Comparison of ENCODE assay signal across 8 cellular contexts in the genomic region with DNA sequence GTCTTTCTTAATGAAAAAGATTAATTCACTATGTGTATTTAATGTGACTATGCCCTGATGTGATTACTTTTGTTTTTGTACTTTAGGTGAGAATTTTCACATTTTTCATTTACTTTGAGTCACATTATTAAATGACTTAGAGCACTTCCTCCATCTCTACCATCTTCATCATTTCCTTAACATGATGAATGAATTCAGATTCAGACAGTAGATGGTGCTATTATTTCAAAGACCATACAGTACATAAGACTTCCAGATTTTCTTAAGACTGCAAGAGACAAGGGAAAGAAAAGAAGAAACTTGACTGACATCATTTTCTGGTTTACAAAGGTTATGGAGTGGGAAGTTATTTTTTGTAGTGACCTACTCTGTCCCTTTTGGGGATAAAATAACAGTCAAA.
A peak's percentile ranks its signal among the peaks of the same experiment; 100 is the strongest.
DNase-seq lines count a peak whose midpoint lies in the region; TF ChIP-seq lines count a peak whose summit lies in the region.

No MANE protein-coding gene starts in this region.

- H3K27ac ChIP-seq in right atrium auricular region: no peak overlapping the region

- no peaks in the 10 kb centered on the region for H3K36me3 ChIP-seq in BE2C
- no peaks in the 10 kb centered on the region for H3K36me3 ChIP-seq in right atrium auricular region

- no peak overlapping the region for H3K4me3 Mint-ChIP-seq in activated naive CD4-positive, alpha-beta T cell treated with anti-CD3 and anti-CD28 coated beads for 36 hours

- no peaks in the 10 kb centered on the region for H3K27me3 Mint-ChIP-seq in activated naive CD4-positive, alpha-beta T cell treated with anti-CD3 and anti-CD28 coated beads for 36 hours (ENCODE audit: low read depth)

- TF ChIP-seq CTCF in BE2C (IDR thresholded peaks at IDR 0.05; ENCODE audit: low read depth, low read length) (peak; percentile 25; the same call in 1 of the 2 replicates), right atrium auricular region (IDR thresholded peaks at IDR 0.05) (peak in 1 of 2 donors; percentile 32)

- H3K36me3 Mint-ChIP-seq in activated naive CD4-positive, alpha-beta T cell treated with anti-CD3 and anti-CD28 coated beads for 36 hours (ENCODE audit: low read depth): no peaks in the 10 kb centered on the region

- intact Hi-C loops in activated naive CD4-positive, alpha-beta T cell treated with anti-CD3 and anti-CD28 coated beads for 36 hours (cut with micrococcal nuclease): no loop called here

- H3K27me3 ChIP-seq in BE2C (no peaks in the 10 kb centered on the region), right atrium auricular region (no peaks in the 10 kb centered on the region)

- no peak for DNase-seq in BE2C
- peak; percentile 28 for DNase-seq in HS-5 (ENCODE audit: low read depth)
- peak; percentile 38 for DNase-seq in SK-N-DZ (ENCODE audit: low spot score)
- DNase-seq in glomerular visceral epithelial cell (ENCODE audit: extremely low spot score): peak; percentile 31
- no peak for DNase-seq in activated naive CD4-positive, alpha-beta T cell treated with anti-CD3 and anti-CD28 coated beads for 36 hours
- no peak for DNase-seq in activated CD8-positive, alpha-beta memory T cell treated with anti-CD3 and anti-CD28 coated beads, Interleukin-2, amount 50 U/mL, for 4 hours
- DNase-seq in right atrium auricular region (ENCODE audit: low spot score): no peak
- no peak for DNase-seq in T-helper 1 cell

- no peak overlapping the region for H3K4me3 ChIP-seq in BE2C (ENCODE audit: low read depth, low read length)
- no peak overlapping the region for H3K4me3 ChIP-seq in right atrium auricular region

- no peak overlapping the region for H3K27ac Mint-ChIP-seq in activated naive CD4-positive, alpha-beta T cell treated with anti-CD3 and anti-CD28 coated beads for 36 hours

- no peaks in the 10 kb centered on the region for H3K4me1 Mint-ChIP-seq in activated naive CD4-positive, alpha-beta T cell treated with anti-CD3 and anti-CD28 coated beads for 36 hours (ENCODE audit: low read depth)

- no peaks in the 10 kb centered on the region for H3K9me3 ChIP-seq in BE2C
- H3K9me3 ChIP-seq in right atrium auricular region: no peaks in the 10 kb centered on the region

- CTCF ChIA-PET in activated naive CD4-positive, alpha-beta T cell treated with anti-CD3 and anti-CD28 coated beads for 36 hours (lab: Charles Lee): no interaction called here

- H3K9me3 Mint-ChIP-seq in activated naive CD4-positive, alpha-beta T cell treated with anti-CD3 and anti-CD28 coated beads for 36 hours: peaks cover 12% of the 10 kb centered on the region

- H3K4me1 ChIP-seq in BE2C (no peaks in the 10 kb centered on the region), right atrium auricular region (no peaks in the 10 kb centered on the region)

Comparison
In these comparisons a context has a peak if more than half of its experiments do, and no peak if none do; other contexts are left out.
1. DNase-seq: peak in HS-5 (single experiment), SK-N-DZ (single experiment) and glomerular visceral epithelial cell (single experiment); none in BE2C (single experiment), activated naive CD4-positive, alpha-beta T cell treated with anti-CD3 and anti-CD28 coated beads for 36 hours (single experiment), activated CD8-positive, alpha-beta memory T cell treated with anti-CD3 and anti-CD28 coated beads, Interleukin-2, amount 50 U/mL, for 4 hours (single experiment), right atrium auricular region (single experiment) and T-helper 1 cell (0 of 5).